ENCODE assay signal across 9 cellular contexts in genomic region chr2:64595397-64596160, GRCh38. TPM values are rescaled to one million over a fixed set of nuclear protein-coding genes. Genes with fewer than 3 reads are reported as not detected.
DNase-seq lines count a peak whose midpoint lies in the region; ATAC-seq and TF ChIP-seq lines count a peak whose summit lies in the region.
"Had no signal": no experiment of that assay in that cellular context is flagged by ENCODE, and none has a peak within 500 bp of the region (broad histone marks: within the 10 kb centered on the region; RNA-seq: fewer than 3 reads in every experiment).

No MANE protein-coding gene starts in this region.

- no peak for ATAC-seq in activated naive CD8-positive, alpha-beta T cell treated with anti-CD3 and anti-CD28 coated beads, Interleukin-2, amount 50 U/mL, for 24 hours

- no peak overlapping the region for H3K4me3 Mint-ChIP-seq in osteocyte (ENCODE audit: unreplicated experiment)
- no peak overlapping the region for H3K4me3 Mint-ChIP-seq in activated naive CD8-positive, alpha-beta T cell treated with anti-CD3 and anti-CD28 coated beads, Interleukin-2, amount 50 U/mL, for 24 hours

- H3K27me3 Mint-ChIP-seq in osteocyte (ENCODE audit: unreplicated experiment), result no peaks in the 10 kb centered on the region
- no peaks in the 10 kb centered on the region for H3K27me3 Mint-ChIP-seq in activated naive CD8-positive, alpha-beta T cell treated with anti-CD3 and anti-CD28 coated beads, Interleukin-2, amount 50 U/mL, for 24 hours

- DNase-seq in G401 (ENCODE audit: low spot score) (peak; percentile 32), OCI-M1 (lab: John Stamatoyannopoulos, UW) (peak; percentile 38), epithelial cell of proximal tubule (ENCODE audit: low read depth) (no peak), osteocyte (ENCODE audit: extremely low spot score, unreplicated experiment) (no peak), SIG-M5 (lab: John Stamatoyannopoulos, UW) (no peak), GM13976 (ENCODE audit: low spot score) (no peak)
- DNase-seq in activated naive CD8-positive, alpha-beta T cell treated with anti-CD3 and anti-CD28 coated beads, Interleukin-2, amount 50 U/mL, for 24 hours, result no peak
- DNase-seq in activated naive CD4-positive, alpha-beta T cell (lab: John Stamatoyannopoulos, UW), result no peak

- peak; percentile 38 for TF ChIP-seq CTCF in epithelial cell of proximal tubule (conservative IDR thresholded peaks at IDR 0.05; ENCODE audit: low read depth, low read length)
- peak; percentile 47 for TF ChIP-seq CTCF in osteocyte (IDR thresholded peaks at IDR 0.05)
- TF ChIP-seq CTCF in GM13976 (IDR thresholded peaks at IDR 0.05; ENCODE audit: borderline replicate concordance, control extremely low read depth, extremely low read depth, insufficient read depth, missing control alignments), result no peak

- H3K36me3 Mint-ChIP-seq in osteocyte (ENCODE audit: unreplicated experiment), result peaks cover 16% of the 10 kb centered on the region
- H3K36me3 Mint-ChIP-seq in activated naive CD8-positive, alpha-beta T cell treated with anti-CD3 and anti-CD28 coated beads, Interleukin-2, amount 50 U/mL, for 24 hours (ENCODE audit: low read depth), result peaks cover 17% of the 10 kb centered on the region

- H3K27ac Mint-ChIP-seq in osteocyte (ENCODE audit: unreplicated experiment), result no peak overlapping the region
- H3K27ac Mint-ChIP-seq in activated naive CD8-positive, alpha-beta T cell treated with anti-CD3 and anti-CD28 coated beads, Interleukin-2, amount 50 U/mL, for 24 hours, result no peak overlapping the region

- in situ Hi-C loops in G401 (cut with HindIII; ENCODE audit: low sequenced_read_pairs), result no loop called here
- in situ Hi-C loops in GM13976 (cut with MboI; ENCODE audit: low sequenced_read_pairs, unreplicated experiment), result no loop called here

- H3K4me1 Mint-ChIP-seq in osteocyte (ENCODE audit: unreplicated experiment), result peaks cover 25% of the 10 kb centered on the region
- peaks cover 35% of the 10 kb centered on the region for H3K4me1 Mint-ChIP-seq in activated naive CD8-positive, alpha-beta T cell treated with anti-CD3 and anti-CD28 coated beads, Interleukin-2, amount 50 U/mL, for 24 hours

- H3K4me3 ChIP-seq in epithelial cell of proximal tubule (ENCODE audit: low read depth, low read length), result no peak overlapping the region
- H3K4me3 ChIP-seq: thoracic aorta had no signal

- no peaks in the 10 kb centered on the region for H3K9me3 Mint-ChIP-seq in osteocyte (ENCODE audit: unreplicated experiment)
- no peaks in the 10 kb centered on the region for H3K9me3 Mint-ChIP-seq in activated naive CD8-positive, alpha-beta T cell treated with anti-CD3 and anti-CD28 coated beads, Interleukin-2, amount 50 U/mL, for 24 hours

RNA-seq across cellular contexts. Expression of gene SERTAD2, which starts 58.1 kb away (rescaled TPM):
- 19.3 and 28.9 TPM in 2 replicates for total RNA-seq in G401 (2014; rRNA removed; shearing (Covaris generic))
- total RNA-seq in epithelial cell of proximal tubule (16.9 and 20.9 TPM in 2 replicates), osteocyte (15.5 and 17.4 TPM in 2 replicates)

Comparison
In these comparisons a context has a peak if more than half of its experiments do, and no peak if none do; other contexts are left out.
1. DNase-seq: peak in G401 (single experiment) and OCI-M1 (single experiment); none in epithelial cell of proximal tubule (single experiment), osteocyte (single experiment), SIG-M5 (single experiment), GM13976 (single experiment), activated naive CD8-positive, alpha-beta T cell treated with anti-CD3 and anti-CD28 coated beads, Interleukin-2, amount 50 U/mL, for 24 hours (single experiment) and activated naive CD4-positive, alpha-beta T cell (0 of 4).